In genomic region chr19:7500811-7501450, GRCh38 we compare ENCODE assay signal across 8 cellular contexts. TPM values are rescaled to one million over a fixed set of nuclear protein-coding genes. Genes with fewer than 3 reads are reported as not detected.
DNase-seq lines count a peak whose midpoint lies in the region; ATAC-seq and TF ChIP-seq lines count a peak whose summit lies in the region.

No MANE protein-coding gene starts in this region.

- peak overlapping the region; percentile 12 for H3K4me3 Mint-ChIP-seq in activated naive CD4-positive, alpha-beta T cell treated with anti-CD3 and anti-CD28 coated beads for 36 hours
- peak overlapping the region; percentile 49 for H3K4me3 Mint-ChIP-seq in progenitor cell of endocrine pancreas (ENCODE audit: low read depth)

- H3K27ac ChIP-seq in heart right ventricle = no peak overlapping the region

- CTCF ChIA-PET in activated naive CD4-positive, alpha-beta T cell treated with anti-CD3 and anti-CD28 coated beads for 36 hours (lab: Charles Lee) = no interaction called here

- H3K36me3 ChIP-seq in heart right ventricle = no peaks in the 10 kb centered on the region

- peaks cover 11% of the 10 kb centered on the region for H3K4me1 Mint-ChIP-seq in activated naive CD4-positive, alpha-beta T cell treated with anti-CD3 and anti-CD28 coated beads for 36 hours (ENCODE audit: low read depth)
- no peaks in the 10 kb centered on the region for H3K4me1 Mint-ChIP-seq in progenitor cell of endocrine pancreas (ENCODE audit: low read depth)

- H3K9me3 ChIP-seq in heart right ventricle = no peaks in the 10 kb centered on the region

- H3K9me3 Mint-ChIP-seq in activated naive CD4-positive, alpha-beta T cell treated with anti-CD3 and anti-CD28 coated beads for 36 hours = no peaks in the 10 kb centered on the region
- no peaks in the 10 kb centered on the region for H3K9me3 Mint-ChIP-seq in progenitor cell of endocrine pancreas (ENCODE audit: low read depth)

- peaks cover 0 to 65% (median 55%) of the 10 kb centered on the region in 7 donors for H3K27me3 ChIP-seq in heart right ventricle

- ATAC-seq in heart right ventricle = peak in 6 of 8 donors; percentile 42 to 74 (median 62)
- ATAC-seq in GM19397 (IDR thresholded peaks at IDR 0.05; ENCODE audit: unreplicated experiment) = no peak

- intact Hi-C loops in activated naive CD4-positive, alpha-beta T cell treated with anti-CD3 and anti-CD28 coated beads for 36 hours (cut with micrococcal nuclease) = no loop called here
- intact Hi-C loops in heart right ventricle (cut with DNase I) = no loop called here

- no peak overlapping the region for H3K27ac Mint-ChIP-seq in activated naive CD4-positive, alpha-beta T cell treated with anti-CD3 and anti-CD28 coated beads for 36 hours
- no peak overlapping the region for H3K27ac Mint-ChIP-seq in progenitor cell of endocrine pancreas

- peak overlapping the region; percentile 25 to 56 (median 46) for H3K4me3 ChIP-seq in heart right ventricle

- peak; percentile 31 for DNase-seq in SIG-M5 treated with dmso at 0.1 percent for 504 hours (lab: John Stamatoyannopoulos, UW; ENCODE audit: unreplicated experiment)
- DNase-seq in SIG-M5 (lab: John Stamatoyannopoulos, UW) = no peak
- peak; percentile 94 for DNase-seq in NCI-H69 (lab: John Stamatoyannopoulos, UW)
- peak; percentile 67 for DNase-seq in activated naive CD4-positive, alpha-beta T cell treated with anti-CD3 and anti-CD28 coated beads for 36 hours
- DNase-seq in heart right ventricle = no peak
- DNase-seq in progenitor cell of endocrine pancreas (ENCODE audit: low spot score, unreplicated experiment) = peak; percentile 72
- DNase-seq in HCEC 1CT = no peak

- peaks cover 38% of the 10 kb centered on the region for H3K27me3 Mint-ChIP-seq in activated naive CD4-positive, alpha-beta T cell treated with anti-CD3 and anti-CD28 coated beads for 36 hours (ENCODE audit: low read depth)
- H3K27me3 Mint-ChIP-seq in progenitor cell of endocrine pancreas = peaks cover 50% of the 10 kb centered on the region

- WGBS in heart right ventricle, 2 donors = 1 to 2% methylated on average over 89 to 93 of the region's 93 CpGs

- TF ChIP-seq CTCF in heart right ventricle (IDR thresholded peaks at IDR 0.05) (peak in 1 of 9 donors; percentile 8), progenitor cell of endocrine pancreas (IDR thresholded peaks at IDR 0.05; ENCODE audit: unreplicated experiment) (peak; percentile 34)

- peaks cover 3 to 18% (median 16%) of the 10 kb centered on the region in 9 donors for H3K4me1 ChIP-seq in heart right ventricle

- no peaks in the 10 kb centered on the region for H3K36me3 Mint-ChIP-seq in activated naive CD4-positive, alpha-beta T cell treated with anti-CD3 and anti-CD28 coated beads for 36 hours (ENCODE audit: low read depth)
- no peaks in the 10 kb centered on the region for H3K36me3 Mint-ChIP-seq in progenitor cell of endocrine pancreas (ENCODE audit: insufficient read depth)

RNA-seq across cellular contexts. Expression of gene PEX11G, which starts 12.1 kb away (rescaled TPM):
- total RNA-seq in activated naive CD4-positive, alpha-beta T cell treated with anti-CD3 and anti-CD28 coated beads for 36 hours = 1 to 10 TPM in 1 of 2 experiments, under 1 TPM in 1; 0.86 to 1.1 TPM
- 1 to 10 TPM in 9 of 10 donors, under 1 TPM in 1; 0.95 to 2.4 (median 1.9) TPM for total RNA-seq in heart right ventricle
- polyA plus RNA-seq in heart right ventricle = 1 to 10 TPM; 1.2 to 3.9 TPM
- total RNA-seq in progenitor cell of endocrine pancreas = 5.5 and 6.1 TPM in 2 replicates

RNA-seq across cellular contexts. Expression of gene ZNF358, which starts 15.0 kb away (rescaled TPM):
- 1 to 10 TPM; 3.7 to 3.9 TPM for total RNA-seq in activated naive CD4-positive, alpha-beta T cell treated with anti-CD3 and anti-CD28 coated beads for 36 hours
- total RNA-seq in heart right ventricle = 100 to 1,000 TPM in 1 of 10 donors, 10 to 100 TPM in 9; 67.7 to 104 (median 76.5) TPM
- polyA plus RNA-seq in heart right ventricle = 100 to 1,000 TPM in 1 of 2 donors, 10 to 100 TPM in 1; 61.4 to 167 TPM
- 78.0 and 86.1 TPM in 2 replicates for total RNA-seq in progenitor cell of endocrine pancreas

RNA-seq across cellular contexts. Expression of gene MCOLN1, which starts 21.5 kb away (rescaled TPM):
- 1 to 10 TPM; 4.2 to 5.2 TPM for total RNA-seq in activated naive CD4-positive, alpha-beta T cell treated with anti-CD3 and anti-CD28 coated beads for 36 hours
- total RNA-seq in heart right ventricle = 10 to 100 TPM; 10.4 to 29.1 (median 13.4) TPM
- 10 to 100 TPM; 20.8 to 34.9 TPM for polyA plus RNA-seq in heart right ventricle
- total RNA-seq in progenitor cell of endocrine pancreas = 16.5 and 18.3 TPM in 2 replicates

RNA-seq across cellular contexts. Expression of gene PNPLA6, which starts 34.6 kb away (rescaled TPM):
- 10 to 100 TPM; 75.5 to 81.7 TPM for total RNA-seq in activated naive CD4-positive, alpha-beta T cell treated with anti-CD3 and anti-CD28 coated beads for 36 hours
- total RNA-seq in heart right ventricle (10 to 100 TPM; 33.9 to 73.8 (median 41.6) TPM), progenitor cell of endocrine pancreas (131 and 140 TPM in 2 replicates)
- polyA plus RNA-seq in heart right ventricle = 10 to 100 TPM; 34.1 to 57.0 TPM

Comparison
In these comparisons a context has a peak if more than half of its experiments do, and no peak if none do; other contexts are left out.
1. DNase-seq: peak in SIG-M5 treated with dmso at 0.1 percent for 504 hours (single experiment), NCI-H69 (single experiment), activated naive CD4-positive, alpha-beta T cell treated with anti-CD3 and anti-CD28 coated beads for 36 hours (single experiment) and progenitor cell of endocrine pancreas (single experiment); none in SIG-M5 (single experiment), heart right ventricle (0 of 2) and HCEC 1CT (single experiment).
2. RNA of gene ZNF358, which starts 15.0 kb away (total RNA-seq): 78.0 to 86.1 TPM in progenitor cell of endocrine pancreas and 67.7 to 104 TPM in heart right ventricle; 3.7 to 3.9 TPM in activated naive CD4-positive, alpha-beta T cell treated with anti-CD3 and anti-CD28 coated beads for 36 hours; every median in the first group is over 10 times any median in the second.